ENCODE assay signal across 8 cellular contexts in the genomic region with DNA sequence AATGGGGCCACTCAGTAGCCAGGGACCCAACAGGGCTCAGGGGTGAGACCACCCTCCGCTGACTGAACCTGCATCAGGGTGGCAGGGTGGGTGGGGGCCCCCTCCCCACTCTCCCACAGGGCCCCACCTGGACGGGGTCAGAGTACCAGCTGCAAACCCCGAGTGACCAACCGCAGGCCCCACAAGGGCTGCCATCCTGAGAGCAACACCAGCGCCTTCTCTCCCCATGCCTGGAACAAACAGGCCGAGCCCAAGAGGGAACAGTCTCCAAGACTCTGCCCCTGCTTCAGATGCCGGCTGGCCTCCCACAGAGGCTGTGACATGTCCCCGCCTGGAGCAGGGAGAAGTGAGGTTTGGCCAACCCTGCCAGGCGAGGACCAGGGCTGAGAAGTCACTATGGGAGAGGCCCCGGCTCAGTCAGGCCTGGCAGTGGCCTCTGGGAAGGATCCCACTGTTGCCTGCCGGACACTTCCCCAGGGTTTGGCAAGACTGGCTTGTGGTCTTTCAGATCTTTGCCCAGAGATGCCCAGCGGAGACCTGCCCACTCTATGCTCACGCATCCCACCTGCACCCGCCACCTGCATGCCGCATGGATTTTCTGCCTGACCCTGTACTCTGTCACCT. TPM values are rescaled to one million over a fixed set of nuclear protein-coding genes. Genes with fewer than 3 reads are reported as not detected.
DNase-seq lines count a peak whose midpoint lies in the region; ATAC-seq and TF ChIP-seq lines count a peak whose summit lies in the region.

No MANE protein-coding gene starts in this region.

- no peak for TF ChIP-seq CTCF in thyroid gland (IDR thresholded peaks at IDR 0.05)

- intact Hi-C loops in activated naive CD4-positive, alpha-beta T cell treated with anti-CD3 and anti-CD28 coated beads for 36 hours (cut with micrococcal nuclease): no loop called here
- intact Hi-C loops in thyroid gland (cut with DNase I): no loop called here

- DNase-seq in activated naive CD4-positive, alpha-beta T cell treated with anti-CD3 and anti-CD28 coated beads for 36 hours: no peak
- no peak for DNase-seq in activated naive CD4-positive, alpha-beta T cell treated with anti-CD3 and anti-CD28 coated beads, Interleukin-2, amount 50 U/mL, for 16 hours
- DNase-seq in activated naive CD8-positive, alpha-beta T cell treated with anti-CD3 and anti-CD28 coated beads, Interleukin-2, amount 50 U/mL, for 24 hours: no peak
- no peak for DNase-seq in thyroid gland
- DNase-seq in NCI-H69 (lab: John Stamatoyannopoulos, UW): no peak
- DNase-seq in ecto neural progenitor cell (ENCODE audit: low spot score): no peak

- H3K4me1 ChIP-seq in mucosa of stomach (ENCODE audit: control insufficient read depth, insufficient read depth, low read length) (peaks cover 65% of the 10 kb centered on the region), thyroid gland (peaks cover 71 to 80% of the 10 kb centered on the region in 2 donors)

- no peaks in the 10 kb centered on the region for H3K9me3 Mint-ChIP-seq in activated naive CD4-positive, alpha-beta T cell treated with anti-CD3 and anti-CD28 coated beads for 36 hours
- H3K9me3 Mint-ChIP-seq in activated naive CD8-positive, alpha-beta T cell treated with anti-CD3 and anti-CD28 coated beads, Interleukin-2, amount 50 U/mL, for 24 hours: no peaks in the 10 kb centered on the region

- peaks cover 44% of the 10 kb centered on the region for H3K4me1 Mint-ChIP-seq in activated naive CD4-positive, alpha-beta T cell treated with anti-CD3 and anti-CD28 coated beads for 36 hours (ENCODE audit: low read depth)
- H3K4me1 Mint-ChIP-seq in activated naive CD8-positive, alpha-beta T cell treated with anti-CD3 and anti-CD28 coated beads, Interleukin-2, amount 50 U/mL, for 24 hours: peaks cover 49% of the 10 kb centered on the region

- H3K27ac ChIP-seq in thyroid gland: peak overlapping the region; percentile 22 to 87 (median 29)

- H3K4me3 Mint-ChIP-seq in activated naive CD4-positive, alpha-beta T cell treated with anti-CD3 and anti-CD28 coated beads for 36 hours: peak overlapping the region; percentile 15
- H3K4me3 Mint-ChIP-seq in activated naive CD8-positive, alpha-beta T cell treated with anti-CD3 and anti-CD28 coated beads, Interleukin-2, amount 50 U/mL, for 24 hours: peak overlapping the region; percentile 29

- peak overlapping the region; percentile 75 for H3K27ac Mint-ChIP-seq in activated naive CD4-positive, alpha-beta T cell treated with anti-CD3 and anti-CD28 coated beads for 36 hours
- H3K27ac Mint-ChIP-seq in activated naive CD8-positive, alpha-beta T cell treated with anti-CD3 and anti-CD28 coated beads, Interleukin-2, amount 50 U/mL, for 24 hours: no peak overlapping the region

- H3K4me3 ChIP-seq in mucosa of stomach (ENCODE audit: low read length) (no peak overlapping the region), thyroid gland (replicated peaks in 1 of 3) (no peak overlapping the region)

- no peak for ATAC-seq in activated naive CD8-positive, alpha-beta T cell treated with anti-CD3 and anti-CD28 coated beads, Interleukin-2, amount 50 U/mL, for 24 hours
- no peak for ATAC-seq in GM21360 (IDR thresholded peaks at IDR 0.05; ENCODE audit: unreplicated experiment)

- whole genome bisulfite sequencing in thyroid gland, 2 donors: 94 to 100% methylated on average over 4 to 7 of the region's 15 CpGs

- CTCF ChIA-PET in activated naive CD4-positive, alpha-beta T cell treated with anti-CD3 and anti-CD28 coated beads for 36 hours (lab: Charles Lee): interaction anchor here (0.6 to 1.6 kb wide), 11 partner anchors 9 to 69 kb away, joined by 3 to 7 read pairs (median 4); a partner anchor contains a TSS

- peak overlapping the region; percentile 18 for H3K9ac ChIP-seq in mucosa of stomach (ENCODE audit: low read length)

- no peaks in the 10 kb centered on the region for H3K27me3 Mint-ChIP-seq in activated naive CD4-positive, alpha-beta T cell treated with anti-CD3 and anti-CD28 coated beads for 36 hours (ENCODE audit: low read depth)
- H3K27me3 Mint-ChIP-seq in activated naive CD8-positive, alpha-beta T cell treated with anti-CD3 and anti-CD28 coated beads, Interleukin-2, amount 50 U/mL, for 24 hours: no peaks in the 10 kb centered on the region

- H3K9me3 ChIP-seq in mucosa of stomach (ENCODE audit: control insufficient read depth, low read length) (no peaks in the 10 kb centered on the region), thyroid gland (no peaks in the 10 kb centered on the region)

- H3K27me3 ChIP-seq in mucosa of stomach (ENCODE audit: control insufficient read depth, insufficient read depth, low read length) (no peaks in the 10 kb centered on the region), thyroid gland (no peaks in the 10 kb centered on the region)

- no peak for TF ChIP-seq POLR2A in thyroid gland (IDR thresholded peaks at IDR 0.05)

- H3K36me3 Mint-ChIP-seq in activated naive CD4-positive, alpha-beta T cell treated with anti-CD3 and anti-CD28 coated beads for 36 hours (ENCODE audit: low read depth): no peaks in the 10 kb centered on the region
- H3K36me3 Mint-ChIP-seq in activated naive CD8-positive, alpha-beta T cell treated with anti-CD3 and anti-CD28 coated beads, Interleukin-2, amount 50 U/mL, for 24 hours (ENCODE audit: low read depth): no peaks in the 10 kb centered on the region

- no peaks in the 10 kb centered on the region for H3K36me3 ChIP-seq in mucosa of stomach (ENCODE audit: control insufficient read depth, insufficient read depth, low read length)
- H3K36me3 ChIP-seq in thyroid gland: peaks cover 5 to 8% of the 10 kb centered on the region in 2 donors

RNA-seq across cellular contexts. Expression of a gene that starts 27.2 kb away (rescaled TPM):
- total RNA-seq in activated naive CD4-positive, alpha-beta T cell treated with anti-CD3 and anti-CD28 coated beads for 36 hours: 10 to 100 TPM; 16.3 to 18.6 TPM
- 10 to 100 TPM in 2 of 4 donors, 1 to 10 TPM in 2; 5.6 to 10.5 (median 9.3) TPM for total RNA-seq in thyroid gland

RNA-seq across cellular contexts. Expression of a gene that starts 29.8 kb away (rescaled TPM):
- total RNA-seq in activated naive CD4-positive, alpha-beta T cell treated with anti-CD3 and anti-CD28 coated beads for 36 hours: 10 to 100 TPM; 31.7 to 32.1 TPM
- 10 to 100 TPM; 33.1 to 42.4 (median 36.7) TPM for total RNA-seq in thyroid gland

RNA-seq across cellular contexts. Expression of a gene that starts 31.9 kb away (rescaled TPM):
- total RNA-seq in activated naive CD4-positive, alpha-beta T cell treated with anti-CD3 and anti-CD28 coated beads for 36 hours: 10 to 100 TPM in 1 of 2 experiments, 1 to 10 TPM in 1; 8.1 to 10.7 TPM
- 10 to 100 TPM; 12.1 to 50.6 (median 29.7) TPM for total RNA-seq in thyroid gland

RNA-seq across cellular contexts. Expression of a gene that starts 31.9 kb away (rescaled TPM):
- 10 to 100 TPM; 57.3 to 65.1 TPM for total RNA-seq in activated naive CD4-positive, alpha-beta T cell treated with anti-CD3 and anti-CD28 coated beads for 36 hours
- 1 to 10 TPM; 4.1 to 5.1 (median 4.4) TPM for total RNA-seq in thyroid gland
